ENCODE assay signal across 8 cellular contexts in genomic region chr7:18866359-18867036, GRCh38.
DNase-seq lines count a peak whose midpoint lies in the region; ATAC-seq and TF ChIP-seq lines count a peak whose summit lies in the region.

No MANE protein-coding gene starts in this region.

- H3K4me1 ChIP-seq in adrenal gland (replicated peaks in 1 of 2) (no peaks in the 10 kb centered on the region), left lung (no peaks in the 10 kb centered on the region), endodermal cell (ENCODE audit: control insufficient read depth, insufficient read depth, low read length) (no peaks in the 10 kb centered on the region)

- WGBS in adrenal gland, 4 donors = 61 to 74% (median 69%) methylated on average over 4 of the region's 4 CpGs
- WGBS in endodermal cell (ENCODE audit: insufficient coverage in 1 of 2, insufficient read length in 1 of 2), 2 experiments = 90% methylated on average over 4 of the region's 4 CpGs

- no peaks in the 10 kb centered on the region for H3K27me3 Mint-ChIP-seq in endodermal cell (ENCODE audit: insufficient read depth)

- no peak overlapping the region for H3K9ac ChIP-seq in endodermal cell (ENCODE audit: extremely low read depth, low read length, poor library complexity, severe bottlenecking)

- no peaks in the 10 kb centered on the region for H3K9me3 Mint-ChIP-seq in endodermal cell

- H3K36me3 ChIP-seq in adrenal gland (replicated peaks in 1 of 2) = no peaks in the 10 kb centered on the region
- H3K36me3 ChIP-seq in left lung = no peaks in the 10 kb centered on the region
- H3K36me3 ChIP-seq in endodermal cell (ENCODE audit: control insufficient read depth, insufficient read depth, low read length) = no peaks in the 10 kb centered on the region

- TF ChIP-seq POLR2A in adrenal gland (IDR thresholded peaks at IDR 0.05) = no peak

- ATAC-seq in Right ventricle myocardium inferior (peak; percentile 98), HG03108 (IDR thresholded peaks at IDR 0.05; ENCODE audit: unreplicated experiment) (peak; percentile 79), left lung (peak; percentile 94), GM19467 (IDR thresholded peaks at IDR 0.05; ENCODE audit: unreplicated experiment) (no peak)

- intact Hi-C loops in Right ventricle myocardium inferior (cut with DNase I) = no loop called here
- intact Hi-C loops in cardiac septum (cut with DNase I) = no loop called here
- intact Hi-C loops in adrenal gland (cut with DNase I) = no loop called here
- intact Hi-C loops in left lung (cut with DNase I) = no loop called here

- no peaks in the 10 kb centered on the region for H3K27me3 ChIP-seq in adrenal gland
- no peaks in the 10 kb centered on the region for H3K27me3 ChIP-seq in left lung
- no peaks in the 10 kb centered on the region for H3K27me3 ChIP-seq in endodermal cell (ENCODE audit: control insufficient read depth, insufficient read depth, low read length, poor library complexity, severe bottlenecking)

- H3K4me3 Mint-ChIP-seq in endodermal cell = no peak overlapping the region

- no peak overlapping the region for H3K27ac Mint-ChIP-seq in endodermal cell

- no peaks in the 10 kb centered on the region for H3K36me3 Mint-ChIP-seq in endodermal cell (ENCODE audit: low read depth)

- no peaks in the 10 kb centered on the region for H3K4me1 Mint-ChIP-seq in endodermal cell

- H3K9me3 ChIP-seq in adrenal gland (replicated peaks in 1 of 3) = no peaks in the 10 kb centered on the region
- H3K9me3 ChIP-seq in left lung = no peaks in the 10 kb centered on the region
- no peaks in the 10 kb centered on the region for H3K9me3 ChIP-seq in endodermal cell (ENCODE audit: control insufficient read depth, low read length)

- H3K27ac ChIP-seq in adrenal gland (no peak overlapping the region), left lung (no peak overlapping the region), endodermal cell (ENCODE audit: low read depth, low read length) (no peak overlapping the region)

- H3K4me3 ChIP-seq in adrenal gland = no peak overlapping the region
- H3K4me3 ChIP-seq in left lung = no peak overlapping the region
- H3K4me3 ChIP-seq in endodermal cell (ENCODE audit: low read length) = no peak overlapping the region

- TF ChIP-seq CTCF in adrenal gland (IDR thresholded peaks at IDR 0.05) (no peak), left lung (IDR thresholded peaks at IDR 0.05) (no peak), endodermal cell (conservative IDR thresholded peaks at IDR 0.05) (no peak)

- DNase-seq in Right ventricle myocardium inferior (ENCODE audit: missing footprints) = peak; percentile 65
- no peak for DNase-seq in cardiac septum (ENCODE audit: low spot score)
- DNase-seq in adrenal gland = peak in 6 of 7 donors; percentile 12 to 64 (median 24)
- DNase-seq in left lung = peak in 1 of 2 donors; percentile 47
- no peak for DNase-seq in NAMALWA (ENCODE audit: low spot score)
- no peak for DNase-seq in endodermal cell

Comparison
In these comparisons a context has a peak if more than half of its experiments do, and no peak if none do; other contexts are left out.
1. DNase-seq: peak in Right ventricle myocardium inferior (single experiment) and adrenal gland (6 of 7); none in cardiac septum (single experiment), NAMALWA (single experiment) and endodermal cell (single experiment).